18 cellular contexts compared by ENCODE assay signal in genomic region chr5:158942217-158942616, GRCh38.
"Had no signal": no experiment of that assay in that cellular context is flagged by ENCODE, and none has a peak within 500 bp of the region (broad histone marks: within the 10 kb centered on the region; RNA-seq: fewer than 3 reads in every experiment).

No MANE protein-coding gene starts in this region.

- H3K9me3 ChIP-seq: mucosa of descending colon, psoas muscle, right lobe of liver, suprapubic skin, upper lobe of left lung had no signal

- H3K36me3 Mint-ChIP-seq: activated CD8-positive, alpha-beta memory T cell treated with anti-CD3 and anti-CD28 coated beads, Interleukin-2, amount 10 ng/mL, durations not matched to agents 7 days and 5 days; activated naive CD8-positive, alpha-beta T cell had no signal

- H3K4me1 Mint-ChIP-seq: activated CD8-positive, alpha-beta memory T cell treated with anti-CD3 and anti-CD28 coated beads, Interleukin-2, amount 10 ng/mL, durations not matched to agents 7 days and 5 days had no signal

- H3K27ac ChIP-seq: psoas muscle, right lobe of liver, suprapubic skin, upper lobe of left lung had no signal

- H3K27ac Mint-ChIP-seq: activated CD8-positive, alpha-beta memory T cell treated with anti-CD3 and anti-CD28 coated beads, Interleukin-2, amount 10 ng/mL, durations not matched to agents 7 days and 5 days; activated naive CD8-positive, alpha-beta T cell; activated T-cell treated with anti-CD3 and anti-CD28 coated beads, Interleukin-2, amount 50 U/mL, for 24 hours; nephron had no signal

- H3K9me3 Mint-ChIP-seq: activated T-cell treated with anti-CD3 and anti-CD28 coated beads, Interleukin-2, amount 50 U/mL, for 24 hours had no signal

- H3K27me3 ChIP-seq: right lobe of liver, suprapubic skin, upper lobe of left lung had no signal

- H3K4me3 Mint-ChIP-seq: activated CD8-positive, alpha-beta memory T cell treated with anti-CD3 and anti-CD28 coated beads, Interleukin-2, amount 10 ng/mL, durations not matched to agents 7 days and 5 days; activated naive CD8-positive, alpha-beta T cell; activated T-cell treated with anti-CD3 and anti-CD28 coated beads, Interleukin-2, amount 50 U/mL, for 24 hours; nephron had no signal

- H3K36me3 ChIP-seq: right lobe of liver, suprapubic skin, upper lobe of left lung had no signal

- DNase-seq: activated CD4-positive, alpha-beta T cell treated with anti-CD3 and anti-CD28 coated beads for 1 hour; activated CD4-positive, alpha-beta T cell treated with anti-CD3 and anti-CD28 coated beads, Interleukin-2, amount 50 U/mL, for 48 hours; activated CD8-positive, alpha-beta memory T cell treated with anti-CD3 and anti-CD28 coated beads, Interleukin-2, amount 10 ng/mL, durations not matched to agents 7 days and 5 days; activated gamma-delta T cell; activated T-cell treated with anti-CD3 and anti-CD28 coated beads, Interleukin-2, amount 50 U/mL, for 24 hours; effector CD4-positive, alpha-beta T cell; left colon; mucosa of descending colon; occipital lobe; psoas muscle; right lobe of liver; stimulated activated CD4-positive, alpha-beta T cell treated with anti-CD3 and anti-CD28 coated beads, Interleukin-2, amount 100 ng/mL, for 24 hours; stimulated activated naive CD4-positive, alpha-beta T cell treated with Interleukin-2 at 50 U/mL for 16 hours; upper lobe of left lung had no signal

- H3K4me3 ChIP-seq: lung, mucosa of descending colon, psoas muscle, right lobe of liver, suprapubic skin, upper lobe of left lung had no signal

- H3K27me3 Mint-ChIP-seq: activated CD8-positive, alpha-beta memory T cell treated with anti-CD3 and anti-CD28 coated beads, Interleukin-2, amount 10 ng/mL, durations not matched to agents 7 days and 5 days had no signal

- H3K4me1 ChIP-seq: psoas muscle, right lobe of liver, upper lobe of left lung had no signal

- ATAC-seq: activated CD8-positive, alpha-beta memory T cell treated with anti-CD3 and anti-CD28 coated beads, Interleukin-2, amount 10 ng/mL, durations not matched to agents 7 days and 5 days; left colon; mucosa of descending colon had no signal
